In the genomic region with DNA sequence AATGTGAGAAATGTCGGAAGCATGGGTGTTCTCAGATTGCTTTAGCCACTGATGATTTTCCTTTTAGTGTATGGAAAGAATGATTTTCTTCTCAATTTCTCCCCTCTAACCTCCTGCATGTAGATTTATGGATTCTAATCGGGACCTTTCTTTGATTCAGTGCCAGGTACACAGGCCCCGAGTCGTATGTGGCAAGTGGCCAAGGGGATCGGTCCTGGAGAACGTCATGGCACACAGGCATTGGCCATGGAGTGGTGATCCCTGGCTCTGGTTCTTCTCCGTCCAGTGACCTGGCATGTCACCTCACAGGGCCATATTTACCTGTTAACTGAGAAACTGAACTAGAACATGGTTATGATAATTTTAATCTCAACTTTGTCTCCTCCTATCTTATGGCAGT, we compare ENCODE assay signal across 1 cellular context.
TF ChIP-seq lines count a peak whose summit lies in the region.

No MANE protein-coding gene starts in this region.

TF ChIP-seq in SK-N-SH, 30 proteins besides CTCF, POLR2A, EP300 and RAD21 (continued from another document):
- TF ChIP-seq FOXJ3 (CRISPR knock-in tag; IDR thresholded peaks at IDR 0.05) (0 out of 2 replicates have a peak, but pooled peaks have one; percentile 34), YY1 (IDR thresholded peaks at IDR 0.05; ENCODE audit: low read depth) (no peak), TAF1 (IDR thresholded peaks at IDR 0.05; ENCODE audit: borderline replicate concordance, low read depth, low read length) (no peak), NFIC (IDR thresholded peaks at IDR 0.05; ENCODE audit: borderline replicate concordance) (peak; percentile 64), CHD2 (IDR thresholded peaks at IDR 0.05; ENCODE audit: low read length, partially characterized antibody) (peak; percentile 45), POLR2AphosphoS5 (IDR thresholded peaks at IDR 0.05; ENCODE audit: low read depth, low read length) (0 out of 2 replicates have a peak, but pooled peaks have one; percentile 14), TCF12 (IDR thresholded peaks at IDR 0.05) (peak; percentile 49; the same call in 1 of the 2 replicates), GATA2 (CRISPR knock-in tag; IDR thresholded peaks at IDR 0.05) (peak; percentile 70)
- TF ChIP-seq, protein P1, sequence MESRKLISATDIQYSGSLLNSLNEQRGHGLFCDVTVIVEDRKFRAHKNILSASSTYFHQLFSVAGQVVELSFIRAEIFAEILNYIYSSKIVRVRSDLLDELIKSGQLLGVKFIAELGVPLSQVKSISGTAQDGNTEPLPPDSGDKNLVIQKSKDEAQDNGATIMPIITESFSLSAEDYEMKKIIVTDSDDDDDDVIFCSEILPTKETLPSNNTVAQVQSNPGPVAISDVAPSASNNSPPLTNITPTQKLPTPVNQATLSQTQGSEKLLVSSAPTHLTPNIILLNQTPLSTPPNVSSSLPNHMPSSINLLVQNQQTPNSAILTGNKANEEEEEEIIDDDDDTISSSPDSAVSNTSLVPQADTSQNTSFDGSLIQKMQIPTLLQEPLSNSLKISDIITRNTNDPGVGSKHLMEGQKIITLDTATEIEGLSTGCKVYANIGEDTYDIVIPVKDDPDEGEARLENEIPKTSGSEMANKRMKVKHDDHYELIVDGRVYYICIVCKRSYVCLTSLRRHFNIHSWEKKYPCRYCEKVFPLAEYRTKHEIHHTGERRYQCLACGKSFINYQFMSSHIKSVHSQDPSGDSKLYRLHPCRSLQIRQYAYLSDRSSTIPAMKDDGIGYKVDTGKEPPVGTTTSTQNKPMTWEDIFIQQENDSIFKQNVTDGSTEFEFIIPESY (IDR thresholded peaks at IDR 0.05; ENCODE audit: borderline replicate concordance, low read depth): no peak
- TF ChIP-seq, protein P2, sequence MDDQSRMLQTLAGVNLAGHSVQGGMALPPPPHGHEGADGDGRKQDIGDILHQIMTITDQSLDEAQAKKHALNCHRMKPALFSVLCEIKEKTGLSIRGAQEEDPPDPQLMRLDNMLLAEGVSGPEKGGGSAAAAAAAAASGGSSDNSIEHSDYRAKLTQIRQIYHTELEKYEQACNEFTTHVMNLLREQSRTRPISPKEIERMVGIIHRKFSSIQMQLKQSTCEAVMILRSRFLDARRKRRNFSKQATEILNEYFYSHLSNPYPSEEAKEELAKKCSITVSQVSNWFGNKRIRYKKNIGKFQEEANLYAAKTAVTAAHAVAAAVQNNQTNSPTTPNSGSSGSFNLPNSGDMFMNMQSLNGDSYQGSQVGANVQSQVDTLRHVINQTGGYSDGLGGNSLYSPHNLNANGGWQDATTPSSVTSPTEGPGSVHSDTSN (IDR thresholded peaks at IDR 0.05): 0 out of 2 replicates have a peak, but pooled peaks have one; percentile 11
- TF ChIP-seq, protein P3, sequence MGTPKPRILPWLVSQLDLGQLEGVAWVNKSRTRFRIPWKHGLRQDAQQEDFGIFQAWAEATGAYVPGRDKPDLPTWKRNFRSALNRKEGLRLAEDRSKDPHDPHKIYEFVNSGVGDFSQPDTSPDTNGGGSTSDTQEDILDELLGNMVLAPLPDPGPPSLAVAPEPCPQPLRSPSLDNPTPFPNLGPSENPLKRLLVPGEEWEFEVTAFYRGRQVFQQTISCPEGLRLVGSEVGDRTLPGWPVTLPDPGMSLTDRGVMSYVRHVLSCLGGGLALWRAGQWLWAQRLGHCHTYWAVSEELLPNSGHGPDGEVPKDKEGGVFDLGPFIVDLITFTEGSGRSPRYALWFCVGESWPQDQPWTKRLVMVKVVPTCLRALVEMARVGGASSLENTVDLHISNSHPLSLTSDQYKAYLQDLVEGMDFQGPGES (IDR thresholded peaks at IDR 0.05; ENCODE audit: low read depth, low read length): no peak
